10 cellular contexts compared by ENCODE assay signal in genomic region chr13:77339408-77339807, GRCh38. TPM values are rescaled to one million over a fixed set of nuclear protein-coding genes. Genes with fewer than 3 reads are reported as not detected.
A peak's percentile ranks its signal among the peaks of the same experiment; 100 is the strongest.
DNase-seq lines count a peak whose midpoint lies in the region; ATAC-seq lines count a peak whose summit lies in the region.
"Had no signal": no experiment of that assay in that cellular context is flagged by ENCODE, and none has a peak within 500 bp of the region (broad histone marks: within the 10 kb centered on the region; RNA-seq: fewer than 3 reads in every experiment).

No MANE protein-coding gene starts in this region.

- CTCF ChIA-PET in naive thymus-derived CD4-positive, alpha-beta T cell (lab: Charles Lee) = no interaction called here

- ATAC-seq in HG02571 (IDR thresholded peaks at IDR 0.05; ENCODE audit: unreplicated experiment) (peak; percentile 50), HG03460 (IDR thresholded peaks at IDR 0.05; ENCODE audit: unreplicated experiment) (peak; percentile 67)
- peak; percentile 20 for ATAC-seq in naive thymus-derived CD4-positive, alpha-beta T cell

- peaks cover 24% of the 10 kb centered on the region for H3K4me1 Mint-ChIP-seq in T-helper 1 cell treated with Interleukin-12 subunit alpha and Interleukin-12 subunit beta and Interleukin-4 antibody, amounts not matched to agents 30 μg/mL and 1 μg/mL, for 36 hours (ENCODE audit: low read depth)
- H3K4me1 Mint-ChIP-seq in naive thymus-derived CD4-positive, alpha-beta T cell = peaks cover 6 to 39% (median 30%) of the 10 kb centered on the region in 7 donors

- H3K9me3 Mint-ChIP-seq in T-helper 1 cell treated with Interleukin-12 subunit alpha and Interleukin-12 subunit beta and Interleukin-4 antibody, amounts not matched to agents 30 μg/mL and 1 μg/mL, for 36 hours = no peaks in the 10 kb centered on the region
- H3K9me3 Mint-ChIP-seq in naive thymus-derived CD4-positive, alpha-beta T cell = peaks cover 0 to 6% (median 0%) of the 10 kb centered on the region in 11 donors

- H3K27me3 Mint-ChIP-seq in T-helper 1 cell treated with Interleukin-12 subunit alpha and Interleukin-12 subunit beta and Interleukin-4 antibody, amounts not matched to agents 30 μg/mL and 1 μg/mL, for 36 hours (ENCODE audit: low read depth) = peaks cover under 1% of the 10 kb centered on the region
- peaks cover 0 to under 1% (median 0%) of the 10 kb centered on the region in 5 donors for H3K27me3 Mint-ChIP-seq in naive thymus-derived CD4-positive, alpha-beta T cell

- no peak overlapping the region for H3K4me3 Mint-ChIP-seq in T-helper 1 cell treated with Interleukin-12 subunit alpha and Interleukin-12 subunit beta and Interleukin-4 antibody, amounts not matched to agents 30 μg/mL and 1 μg/mL, for 36 hours
- H3K4me3 Mint-ChIP-seq in naive thymus-derived CD4-positive, alpha-beta T cell = peak overlapping the region in 3 of 10 donors; percentile 23 to 49 (median 41)

- H3K27ac Mint-ChIP-seq in T-helper 1 cell treated with Interleukin-12 subunit alpha and Interleukin-12 subunit beta and Interleukin-4 antibody, amounts not matched to agents 30 μg/mL and 1 μg/mL, for 36 hours = peak overlapping the region; percentile 32
- peak overlapping the region in 5 of 9 donors; percentile 16 to 60 (median 45) for H3K27ac Mint-ChIP-seq in naive thymus-derived CD4-positive, alpha-beta T cell

- intact Hi-C loops in naive thymus-derived CD4-positive, alpha-beta T cell (cut with micrococcal nuclease) = no loop called here

- no peaks in the 10 kb centered on the region for H3K27me3 ChIP-seq in naive thymus-derived CD4-positive, alpha-beta T cell (ENCODE audit: control insufficient read depth in 2 of 2, insufficient read depth in 2 of 2, low read length in 2 of 2)

- no peak overlapping the region for H3K4me3 ChIP-seq in naive thymus-derived CD4-positive, alpha-beta T cell (ENCODE audit: low read length)
- H3K4me3 ChIP-seq: cardiac muscle cell had no signal

- POLR2A ChIA-PET in naive thymus-derived CD4-positive, alpha-beta T cell (lab: Charles Lee) = interaction anchor here (2.5 kb wide), 1 partner anchor 10 kb away, joined by 11 read pairs; no protein-coding TSS in a partner anchor

- no peaks in the 10 kb centered on the region for H3K4me1 ChIP-seq in naive thymus-derived CD4-positive, alpha-beta T cell (ENCODE audit: control insufficient read depth in 2 of 2, insufficient read depth in 2 of 2, low read length in 2 of 2)

- no peak overlapping the region for H3K27ac ChIP-seq in naive thymus-derived CD4-positive, alpha-beta T cell (ENCODE audit: low read depth, low read length)
- H3K27ac ChIP-seq: cardiac muscle cell had no signal

- H3K9me3 ChIP-seq in naive thymus-derived CD4-positive, alpha-beta T cell (ENCODE audit: control insufficient read depth in 2 of 3, low read length in 3 of 3) = no peaks in the 10 kb centered on the region

- H3K36me3 ChIP-seq in naive thymus-derived CD4-positive, alpha-beta T cell (ENCODE audit: control insufficient read depth in 2 of 3, insufficient read depth in 3 of 3, low read length in 3 of 3) = no peaks in the 10 kb centered on the region
- H3K36me3 ChIP-seq: cardiac muscle cell had no signal

- no peaks in the 10 kb centered on the region for H3K36me3 Mint-ChIP-seq in T-helper 1 cell treated with Interleukin-12 subunit alpha and Interleukin-12 subunit beta and Interleukin-4 antibody, amounts not matched to agents 30 μg/mL and 1 μg/mL, for 36 hours (ENCODE audit: low read depth)
- H3K36me3 Mint-ChIP-seq in naive thymus-derived CD4-positive, alpha-beta T cell = peaks cover 0 to 5% (median 0%) of the 10 kb centered on the region in 5 donors

- DNase-seq in T-helper 1 cell (no peak), iPS-NIHi7 (ENCODE audit: extremely low spot score) (no peak), SK-N-DZ (ENCODE audit: low spot score) (no peak), retina (no peak)
- no peak for DNase-seq in naive thymus-derived CD4-positive, alpha-beta T cell
- DNase-seq: 8988T had no signal

RNA-seq across cellular contexts. Expression of gene MYCBP2, which starts 12.5 kb away (rescaled TPM):
- 100 to 1,000 TPM; 135 to 216 (median 176) TPM for total RNA-seq in naive thymus-derived CD4-positive, alpha-beta T cell
- polyA plus RNA-seq in naive thymus-derived CD4-positive, alpha-beta T cell = 10 to 100 TPM; 38.8 to 57.3 TPM
- 74.6 and 78.1 TPM in 2 replicates for polyA plus RNA-seq in SK-N-DZ (2014; cell fraction: cytosol; rRNA removed)
- polyA plus RNA-seq in SK-N-DZ (2014; cell fraction: nucleus; rRNA removed) = 78.6 and 86.6 TPM in 2 replicates
